27 cellular contexts compared by ENCODE assay signal in the genomic region with DNA sequence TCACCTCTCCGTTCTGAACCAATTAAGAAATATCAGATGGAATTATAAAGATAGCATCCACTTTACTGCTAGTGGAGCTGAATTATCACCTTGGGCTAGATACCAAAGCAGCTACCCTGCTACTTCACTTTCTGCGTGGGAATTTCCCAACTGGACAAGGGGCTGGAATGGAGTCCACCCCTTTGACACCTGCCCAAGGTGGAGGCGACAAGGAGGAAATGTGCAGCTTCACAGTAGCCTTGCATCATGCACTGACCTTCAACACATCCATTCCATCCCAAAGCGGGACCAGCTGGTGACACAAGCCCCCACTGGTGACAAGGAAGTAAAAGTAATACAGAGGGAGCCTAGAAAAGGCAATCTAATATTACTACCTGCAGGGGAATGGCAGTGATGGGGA. TPM values are rescaled to one million over a fixed set of nuclear protein-coding genes. Genes with fewer than 3 reads are reported as not detected.
"Had no signal": no experiment of that assay in that cellular context is flagged by ENCODE, and none has a peak within 500 bp of the region (broad histone marks: within the 10 kb centered on the region; RNA-seq: fewer than 3 reads in every experiment).

No MANE protein-coding gene starts in this region.

- H3K27ac ChIP-seq: neural progenitor cell, ovary, psoas muscle, right lobe of liver, sigmoid colon, stomach, thoracic aorta, thyroid gland, tibial nerve, upper lobe of left lung, vagina had no signal

- H3K36me3 ChIP-seq: neural progenitor cell, ovary, right lobe of liver, sigmoid colon, stomach, thoracic aorta, thyroid gland, tibial nerve, upper lobe of left lung, vagina had no signal

- H3K4me1 ChIP-seq: neural progenitor cell, psoas muscle, right lobe of liver, sigmoid colon, stomach, thyroid gland, tibial nerve, upper lobe of left lung, vagina had no signal

- DNase-seq: naive thymus-derived CD4-positive, alpha-beta T cell; natural killer cell; occipital lobe; ovary; psoas muscle; right cardiac atrium; right lobe of liver; sigmoid colon; small intestine; stimulated activated CD4-positive, alpha-beta T cell treated with anti-CD3 and anti-CD28 coated beads, Interleukin-15, amount 100 ng/mL, for 24 hours; stimulated activated CD4-positive, alpha-beta T cell treated with anti-CD3 and anti-CD28 coated beads, Interleukin-2, amount 100 ng/mL, for 24 hours; stimulated activated CD4-positive, alpha-beta T cell treated with anti-CD3 and anti-CD28 coated beads, Interleukin-2, amount 100 ng/mL, for 48 hours; stimulated activated CD4-positive, alpha-beta T cell treated with anti-CD3 and anti-CD28 coated beads, Interleukin-4, amount 100 ng/mL, for 24 hours; stimulated activated naive B cell treated with anti-CD40 and anti-IgM and Interleukin-4, amounts not matched to agents 10 μg/mL and 1 μg/mL and 100 μg/mL, for 72 hours; stimulated activated naive CD4-positive, alpha-beta T cell treated with Interleukin-2 at 50 U/mL for 16 hours; stomach; thyroid gland; trophoblast cell; upper lobe of left lung had no signal

- H3K4me3 ChIP-seq: neural progenitor cell, ovary, psoas muscle, right lobe of liver, sigmoid colon, stomach, thoracic aorta, thyroid gland, tibial nerve, upper lobe of left lung, vagina had no signal

- H3K27ac Mint-ChIP-seq: naive thymus-derived CD4-positive, alpha-beta T cell; natural killer cell; nephron; neural progenitor cell; stimulated activated effector memory CD8-positive, alpha-beta T cell treated with anti-CD3 and anti-CD28 coated beads, Interleukin-12 subunit alpha, Interleukin-12 subunit beta, amount 100 ng/mL, for 72 hours; stimulated activated naive B cell treated with anti-CD40 and anti-IgM and Interleukin-4, amounts not matched to agents 10 μg/mL and 1 μg/mL and 100 μg/mL, for 72 hours; stimulated activated naive CD8-positive, alpha-beta T cell treated with anti-CD3 and anti-CD28 coated beads, Interleukin-15, Interleukin-2, amounts not matched to agents 100 ng/mL and 50 ng/mL, for 24 hours had no signal

- H3K27me3 Mint-ChIP-seq: naive thymus-derived CD4-positive, alpha-beta T cell; stimulated activated naive B cell treated with anti-CD40 and anti-IgM and Interleukin-4, amounts not matched to agents 10 μg/mL and 1 μg/mL and 100 μg/mL, for 72 hours; stimulated activated naive CD8-positive, alpha-beta T cell treated with anti-CD3 and anti-CD28 coated beads, Interleukin-15, Interleukin-2, amounts not matched to agents 100 ng/mL and 50 ng/mL, for 24 hours had no signal

- ATAC-seq: naive thymus-derived CD4-positive, alpha-beta T cell; natural killer cell; psoas muscle; right cardiac atrium; right lobe of liver; stimulated activated effector memory CD8-positive, alpha-beta T cell treated with anti-CD3 and anti-CD28 coated beads, Interleukin-12 subunit alpha, Interleukin-12 subunit beta, amount 100 ng/mL, for 72 hours; stimulated activated naive B cell treated with anti-CD40 and anti-IgM and Interleukin-4, amounts not matched to agents 10 μg/mL and 1 μg/mL and 100 μg/mL, for 72 hours had no signal

- H3K4me1 Mint-ChIP-seq: naive thymus-derived CD4-positive, alpha-beta T cell; natural killer cell; nephron; stimulated activated effector memory CD8-positive, alpha-beta T cell treated with anti-CD3 and anti-CD28 coated beads, Interleukin-12 subunit alpha, Interleukin-12 subunit beta, amount 100 ng/mL, for 72 hours; stimulated activated naive B cell treated with anti-CD40 and anti-IgM and Interleukin-4, amounts not matched to agents 10 μg/mL and 1 μg/mL and 100 μg/mL, for 72 hours had no signal

- H3K9me3 ChIP-seq: ovary, psoas muscle, right lobe of liver, sigmoid colon, stomach, thoracic aorta, thyroid gland, tibial nerve, upper lobe of left lung, vagina had no signal

- H3K4me3 Mint-ChIP-seq: naive thymus-derived CD4-positive, alpha-beta T cell; natural killer cell; nephron; neural progenitor cell; stimulated activated effector memory CD8-positive, alpha-beta T cell treated with anti-CD3 and anti-CD28 coated beads, Interleukin-12 subunit alpha, Interleukin-12 subunit beta, amount 100 ng/mL, for 72 hours; stimulated activated naive B cell treated with anti-CD40 and anti-IgM and Interleukin-4, amounts not matched to agents 10 μg/mL and 1 μg/mL and 100 μg/mL, for 72 hours; stimulated activated naive CD8-positive, alpha-beta T cell treated with anti-CD3 and anti-CD28 coated beads, Interleukin-15, Interleukin-2, amounts not matched to agents 100 ng/mL and 50 ng/mL, for 24 hours had no signal

- H3K36me3 Mint-ChIP-seq: naive thymus-derived CD4-positive, alpha-beta T cell; natural killer cell; stimulated activated effector memory CD8-positive, alpha-beta T cell treated with anti-CD3 and anti-CD28 coated beads, Interleukin-12 subunit alpha, Interleukin-12 subunit beta, amount 100 ng/mL, for 72 hours; stimulated activated naive B cell treated with anti-CD40 and anti-IgM and Interleukin-4, amounts not matched to agents 10 μg/mL and 1 μg/mL and 100 μg/mL, for 72 hours had no signal

- H3K27me3 ChIP-seq: neural progenitor cell, ovary, right lobe of liver, sigmoid colon, stomach, thyroid gland, tibial nerve, upper lobe of left lung, vagina had no signal

- H3K9me3 Mint-ChIP-seq: nephron; stimulated activated effector memory CD8-positive, alpha-beta T cell treated with anti-CD3 and anti-CD28 coated beads, Interleukin-12 subunit alpha, Interleukin-12 subunit beta, amount 100 ng/mL, for 72 hours had no signal

RNA-seq across cellular contexts. Expression of gene CTNND2, which starts 30.7 kb away (rescaled TPM):
- total RNA-seq: natural killer cell, renal cortical epithelial cell, thoracic aorta had no signal
- polyA plus RNA-seq: naive thymus-derived CD4-positive, alpha-beta T cell had no signal
